Comparison of ENCODE assay signal across 1 cellular context in the genomic region with DNA sequence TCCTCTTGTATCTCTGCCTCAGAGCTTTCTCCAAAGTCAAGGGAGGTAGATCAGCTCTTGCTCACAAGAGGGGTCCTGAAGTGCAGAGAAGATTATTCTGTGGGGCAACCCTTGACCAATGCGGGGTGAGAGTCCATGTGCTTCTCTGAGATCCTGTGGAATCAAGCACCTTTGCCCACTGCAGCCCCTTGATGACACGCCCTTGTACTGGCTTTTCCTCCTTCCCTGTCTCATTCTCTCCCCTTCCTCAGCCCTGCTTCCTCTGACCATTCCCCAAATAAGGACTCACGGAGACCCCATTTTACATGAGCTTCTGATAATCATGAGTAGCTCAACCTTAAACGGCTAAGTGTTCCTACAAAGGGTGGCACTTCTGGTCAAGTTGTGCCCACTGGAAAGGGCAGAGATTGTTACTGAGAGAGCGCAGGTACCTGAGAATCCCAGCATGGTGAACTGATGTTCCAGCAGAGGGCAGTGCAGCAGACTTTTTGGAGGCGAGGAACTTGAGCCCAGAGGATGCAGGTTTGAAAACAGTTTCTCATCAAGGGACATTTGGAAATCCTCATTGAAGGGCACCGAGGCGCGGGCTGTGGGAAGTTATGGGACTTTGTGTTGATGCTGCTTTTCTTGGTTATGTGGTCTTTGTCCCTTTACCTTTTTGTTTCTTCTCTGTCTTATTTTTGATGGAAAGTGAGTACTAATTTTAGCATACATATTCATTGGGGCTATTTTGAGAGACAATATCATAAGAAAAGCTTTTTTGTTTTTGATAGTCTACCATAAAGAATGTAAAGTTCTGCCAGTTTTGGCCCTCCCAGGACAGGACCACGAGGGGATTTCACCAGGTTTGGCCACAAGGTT.
TF ChIP-seq lines count a peak whose summit lies in the region.

No MANE protein-coding gene starts in this region.

TF ChIP-seq in H1, 55 proteins besides CTCF, POLR2A, EP300 and RAD21 (continued from another document):
- TF ChIP-seq, protein P1, sequence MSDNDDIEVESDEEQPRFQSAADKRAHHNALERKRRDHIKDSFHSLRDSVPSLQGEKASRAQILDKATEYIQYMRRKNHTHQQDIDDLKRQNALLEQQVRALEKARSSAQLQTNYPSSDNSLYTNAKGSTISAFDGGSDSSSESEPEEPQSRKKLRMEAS (IDR thresholded peaks at IDR 0.05) = no peak
- TF ChIP-seq POU5F1 (IDR thresholded peaks at IDR 0.05; ENCODE audit: low read depth, low read length) = no peak
- TF ChIP-seq HDAC2 (IDR thresholded peaks at IDR 0.05; ENCODE audit: borderline replicate concordance in 1 of 2, low read depth in 2 of 2, low read length in 2 of 2) = no peak
- TF ChIP-seq, protein P2, sequence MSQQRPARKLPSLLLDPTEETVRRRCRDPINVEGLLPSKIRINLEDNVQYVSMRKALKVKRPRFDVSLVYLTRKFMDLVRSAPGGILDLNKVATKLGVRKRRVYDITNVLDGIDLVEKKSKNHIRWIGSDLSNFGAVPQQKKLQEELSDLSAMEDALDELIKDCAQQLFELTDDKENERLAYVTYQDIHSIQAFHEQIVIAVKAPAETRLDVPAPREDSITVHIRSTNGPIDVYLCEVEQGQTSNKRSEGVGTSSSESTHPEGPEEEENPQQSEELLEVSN (IDR thresholded peaks at IDR 0.05) = no peak
- TF ChIP-seq KDM1A (IDR thresholded peaks at IDR 0.05; ENCODE audit: borderline replicate concordance, low read length) = no peak
- no peak for TF ChIP-seq SAP30 (IDR thresholded peaks at IDR 0.05; ENCODE audit: insufficient read depth, insufficient replicate concordance, low read length)
- TF ChIP-seq BACH1 (IDR thresholded peaks at IDR 0.05; ENCODE audit: low read length) = no peak
- no peak for TF ChIP-seq SP1 (IDR thresholded peaks at IDR 0.05; ENCODE audit: low read depth, low read length)
- TF ChIP-seq GTF2F1 (IDR thresholded peaks at IDR 0.05; ENCODE audit: borderline replicate concordance, low read depth, low read length) = no peak
